In the genomic region with DNA sequence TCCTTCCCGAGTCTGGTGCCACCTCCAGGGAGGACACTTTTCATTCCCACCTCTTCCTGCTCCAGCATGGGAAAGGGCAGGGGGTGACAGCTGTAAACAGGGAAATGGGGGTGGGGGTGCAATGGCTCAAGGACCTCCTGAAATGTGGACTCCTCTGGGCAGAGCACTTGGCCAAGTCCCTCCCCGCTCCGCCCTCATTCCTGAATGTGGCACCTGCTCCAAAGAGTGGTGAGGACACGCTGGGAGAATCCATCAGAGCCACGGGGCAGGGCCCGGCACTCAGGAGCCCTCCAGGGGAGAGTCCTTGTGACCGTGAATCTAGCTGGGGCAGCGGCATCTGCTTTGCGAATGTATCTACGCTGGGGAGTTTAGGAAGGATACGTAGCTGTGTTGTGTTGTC, we compare ENCODE assay signal across 19 cellular contexts. TPM values are rescaled to one million over a fixed set of nuclear protein-coding genes. Genes with fewer than 3 reads are reported as not detected.
DNase-seq lines count a peak whose midpoint lies in the region; ATAC-seq, FAIRE-seq and TF ChIP-seq lines count a peak whose summit lies in the region.
"Had no signal": no experiment of that assay in that cellular context is flagged by ENCODE, and none has a peak within 500 bp of the region (broad histone marks: within the 10 kb centered on the region; RNA-seq: fewer than 3 reads in every experiment).

No MANE protein-coding gene starts in this region.

- H3K4ac ChIP-seq in neuronal stem cell (ENCODE audit: low read length), result no peak overlapping the region

- H3K27me3 ChIP-seq in heart left ventricle (peaks cover 0 to 29% (median 0%) of the 10 kb centered on the region in 9 donors), bronchial epithelial cell (ENCODE audit: control insufficient read depth, insufficient read depth, low read length) (no peaks in the 10 kb centered on the region), neuronal stem cell (ENCODE audit: control insufficient read depth in 3 of 3, insufficient read depth in 3 of 3, low read depth in 1 of 3, low read length in 3 of 3) (peaks cover 0 to 60% (median 0%) of the 10 kb centered on the region in 3 experiments), aorta (ENCODE audit: control insufficient read depth in 1 of 2, insufficient read depth in 2 of 2, low read length in 1 of 2) (no peaks in the 10 kb centered on the region)
- H3K27me3 ChIP-seq: BLaER1 had no signal

- H3K79me1 ChIP-seq in neuronal stem cell (ENCODE audit: low read depth, low read length), result no peaks in the 10 kb centered on the region

- no peak overlapping the region for H2BK5ac ChIP-seq in neuronal stem cell (ENCODE audit: low read length)

- no peaks in the 10 kb centered on the region for H3K9me3 ChIP-seq in heart left ventricle
- H3K9me3 ChIP-seq in neuronal stem cell (replicated peaks in 1 of 2; ENCODE audit: control insufficient read depth in 2 of 2, insufficient read depth in 1 of 2, low read depth in 1 of 2, low read length in 2 of 2), result peaks cover 0 to 1% of the 10 kb centered on the region in 2 donors
- H3K9me3 ChIP-seq in aorta (ENCODE audit: control insufficient read depth, low read length), result no peaks in the 10 kb centered on the region
- H3K9me3 ChIP-seq: BLaER1, Caco-2, HAP-1 had no signal

- H3K4me1 ChIP-seq in heart left ventricle (no peaks in the 10 kb centered on the region), neuronal stem cell (ENCODE audit: control insufficient read depth in 2 of 2, insufficient read depth in 1 of 2, low read depth in 1 of 2, low read length in 2 of 2) (no peaks in the 10 kb centered on the region), aorta (ENCODE audit: control insufficient read depth in 1 of 2, insufficient read depth in 2 of 2, low read length in 2 of 2) (no peaks in the 10 kb centered on the region)
- H3K4me1 ChIP-seq: Caco-2, HAP-1 had no signal

- no peak for TF ChIP-seq CTCF in heart left ventricle (IDR thresholded peaks at IDR 0.05)
- no peak for TF ChIP-seq CTCF in bronchial epithelial cell (IDR thresholded peaks at IDR 0.05; ENCODE audit: insufficient read depth, low read length, severe bottlenecking)

- no peak overlapping the region for H3K14ac ChIP-seq in neuronal stem cell (ENCODE audit: low read length)

- intact Hi-C loops in Right ventricle myocardium inferior (cut with DNase I), result loop anchor here (10.0 kb wide), 1 partner anchor 51 kb away; no protein-coding TSS in a partner anchor
- intact Hi-C loops in heart left ventricle (cut with DNase I), result no loop called here
- intact Hi-C loops in aorta (cut with DNase I), result no loop called here

- H2BK15ac ChIP-seq in neuronal stem cell (ENCODE audit: low read length), result no peak overlapping the region

- H2AFZ ChIP-seq in neuronal stem cell (ENCODE audit: low read length), result no peak overlapping the region

- TF ChIP-seq POLR2A in heart left ventricle (IDR thresholded peaks at IDR 0.05), result no peak

- no peak for ATAC-seq in Right ventricle myocardium inferior
- no peak for ATAC-seq in heart left ventricle
- no peak for ATAC-seq in HG03175 (IDR thresholded peaks at IDR 0.05; ENCODE audit: unreplicated experiment)
- no peak for ATAC-seq in aorta (ENCODE audit: low FRiP score)

- peak overlapping the region; percentile 6 for H4K91ac ChIP-seq in neuronal stem cell (ENCODE audit: low read depth, low read length, poor library complexity)

- DNase-seq in Right ventricle myocardium inferior (ENCODE audit: missing footprints) (peak; percentile 64), heart left ventricle (no peak), bronchial epithelial cell (ENCODE audit: low read depth) (no peak), neuronal stem cell (ENCODE audit: low spot score) (no peak), cerebellar nuclear complex (lab: John Stamatoyannopoulos, UW) (no peak), aorta (no peak)
- DNase-seq: AML-193; Caco-2; CD8-positive, alpha-beta memory T cell; DND-41; GDM1; GOT3; HFFc6 had no signal

- H3K4me2 ChIP-seq in neuronal stem cell (ENCODE audit: insufficient read depth, low read length, poor library complexity, severe bottlenecking), result no peak overlapping the region
- H3K4me2 ChIP-seq: BLaER1 had no signal

- 81 to 89% (median 87%) methylated on average over 11 of the region's 11 CpGs for WGBS in heart left ventricle, 4 donors
- WGBS in neuronal stem cell (ENCODE audit: extremely low coverage in 2 of 2, insufficient read length in 2 of 2, insufficient replicate concordance in 1 of 2), 2 donors, result no CpG with 5 or more reads among the region's 11 CpGs
- WGBS in aorta, 2 donors, result 89 to 91% methylated on average over 11 of the region's 11 CpGs

- H3K9ac ChIP-seq in neuronal stem cell (ENCODE audit: low read depth, low read length, poor library complexity), result peak overlapping the region; percentile 21
- H3K9ac ChIP-seq: BLaER1 had no signal

- H3K36me3 ChIP-seq in heart left ventricle (no peaks in the 10 kb centered on the region), bronchial epithelial cell (ENCODE audit: control insufficient read depth, insufficient read depth, low read length) (no peaks in the 10 kb centered on the region), neuronal stem cell (replicated peaks in 1 of 2; ENCODE audit: control insufficient read depth in 2 of 2, insufficient read depth in 2 of 2, low read length in 2 of 2) (no peaks in the 10 kb centered on the region), aorta (ENCODE audit: control insufficient read depth in 1 of 2, insufficient read depth in 2 of 2, low read length in 1 of 2) (no peaks in the 10 kb centered on the region)
- H3K36me3 ChIP-seq: BLaER1, HAP-1 had no signal

- FAIRE-seq in bronchial epithelial cell (lab: Jason Lieb, UNC), result peak; percentile 92
- FAIRE-seq: GM12892 had no signal

- H3K23ac ChIP-seq in neuronal stem cell (ENCODE audit: low read depth, low read length, poor library complexity), result no peak overlapping the region

- H3K27ac ChIP-seq in heart left ventricle (no peak overlapping the region), neuronal stem cell (replicated peaks; ENCODE audit: low read length) (no peak overlapping the region), aorta (ENCODE audit: low read depth in 1 of 2, low read length in 2 of 2) (no peak overlapping the region)
- H3K27ac ChIP-seq: BLaER1, HL-60 had no signal

- H3K4me3 ChIP-seq in heart left ventricle (no peak overlapping the region), bronchial epithelial cell (ENCODE audit: low read depth, low read length) (no peak overlapping the region), neuronal stem cell (ENCODE audit: low read length in 2 of 2) (no peak overlapping the region), aorta (ENCODE audit: low read length in 2 of 2) (no peak overlapping the region)
- H3K4me3 ChIP-seq: BLaER1, HAP-1 had no signal

- H2BK120ac ChIP-seq in neuronal stem cell (ENCODE audit: low read depth, low read length), result no peak overlapping the region

- peak overlapping the region; percentile 44 for H2BK12ac ChIP-seq in neuronal stem cell (ENCODE audit: low read length)

- peak overlapping the region; percentile 11 for H3K18ac ChIP-seq in neuronal stem cell (ENCODE audit: low read length)

- H2AK5ac ChIP-seq in neuronal stem cell (ENCODE audit: low read depth, low read length), result peak overlapping the region; percentile 56

- no peak overlapping the region for H4K8ac ChIP-seq in neuronal stem cell (ENCODE audit: low read depth, low read length)

RNA-seq across cellular contexts. Expression of a gene that starts 11.1 kb away (rescaled TPM):
- 0.78 TPM for total RNA-seq in Right ventricle myocardium inferior
- total RNA-seq in heart left ventricle, result 1 to 10 TPM in 7 of 9 donors, under 1 TPM in 2; 0.49 to 4.0 (median 1.7) TPM
- 1 to 10 TPM; 1.3 to 2.8 TPM for polyA plus RNA-seq in heart left ventricle
- not detected in 2 replicates for total RNA-seq in bronchial epithelial cell
- 61.3 TPM for polyA plus RNA-seq in neuronal stem cell (2013, experiment 1 of 2)
- 62.0 TPM for polyA plus RNA-seq in neuronal stem cell (2013, experiment 2 of 2)
- 1 to 10 TPM; 1.9 to 2.1 TPM for total RNA-seq in aorta
- 1 to 10 TPM in 1 of 2 donors, under 1 TPM in 1; 0.38 to 1.0 TPM for polyA plus RNA-seq in aorta
- total RNA-seq: CD8-positive, alpha-beta memory T cell had no signal
- polyA plus RNA-seq: CD8-positive, alpha-beta memory T cell; IgD-negative memory B cell had no signal
